12 cellular contexts compared by ENCODE assay signal in genomic region chr11:88801484-88802123, GRCh38.
"Had no signal": no experiment of that assay in that cellular context is flagged by ENCODE, and none has a peak within 500 bp of the region (broad histone marks: within the 10 kb centered on the region; RNA-seq: fewer than 3 reads in every experiment).

No MANE protein-coding gene starts in this region.

- H3K36me3 Mint-ChIP-seq: memory B cell had no signal

- H3K9me3 ChIP-seq: adrenal gland, gastroesophageal sphincter, left ventricle myocardium inferior, sigmoid colon had no signal

- H3K27me3 ChIP-seq: adrenal gland, gastroesophageal sphincter, sigmoid colon had no signal

- H3K4me1 Mint-ChIP-seq: memory B cell had no signal

- ATAC-seq: activated CD4-positive, CD25-positive, alpha-beta regulatory T cell treated with anti-CD3 and anti-CD28 coated beads, Interleukin-2, amount 50 U/mL, for 24 hours; gastroesophageal sphincter had no signal

- H3K27me3 Mint-ChIP-seq: memory B cell had no signal

- H3K4me3 ChIP-seq: adrenal gland, gastroesophageal sphincter, left ventricle myocardium inferior, sigmoid colon had no signal

- H3K36me3 ChIP-seq: adrenal gland, gastroesophageal sphincter, left ventricle myocardium inferior, sigmoid colon had no signal

- DNase-seq: activated CD4-positive, alpha-beta T cell treated with anti-CD3 and anti-CD28 coated beads, Interleukin-2, amount 50 U/mL, for 1 hour; activated naive CD4-positive, alpha-beta T cell treated with anti-CD3 and anti-CD28 coated beads, Interleukin-2, amount 50 U/mL, for 16 hours; adrenal gland; left ventricle myocardium inferior; sigmoid colon; stimulated activated CD4-positive, alpha-beta T cell treated with anti-CD3 and anti-CD28 coated beads, Interleukin-1b, Interleukin-23, amount 100 ng/mL, for 48 hours; T-helper 1 cell; T1000 had no signal

- H3K4me1 ChIP-seq: adrenal gland, gastroesophageal sphincter, left ventricle myocardium inferior, sigmoid colon had no signal

- H3K27ac Mint-ChIP-seq: memory B cell had no signal

- H3K27ac ChIP-seq: adrenal gland, gastroesophageal sphincter, left ventricle myocardium inferior, sigmoid colon had no signal

- H3K4me3 Mint-ChIP-seq: memory B cell, neural crest cell had no signal

- H3K9me3 Mint-ChIP-seq: memory B cell, neural crest cell had no signal
